ENCODE assay signal across 22 cellular contexts in genomic region chr1:151477066-151477465, GRCh38. TPM values are rescaled to one million over a fixed set of nuclear protein-coding genes. Genes with fewer than 3 reads are reported as not detected.
DNase-seq lines count a peak whose midpoint lies in the region; ATAC-seq, FAIRE-seq and TF ChIP-seq lines count a peak whose summit lies in the region.
"Had no signal": no experiment of that assay in that cellular context is flagged by ENCODE, and none has a peak within 500 bp of the region (broad histone marks: within the 10 kb centered on the region; RNA-seq: fewer than 3 reads in every experiment).

No MANE protein-coding gene starts in this region.

- H3K79me2 ChIP-seq in K562 (ENCODE audit: control insufficient read depth, insufficient read depth, low read length) = no peaks in the 10 kb centered on the region

- 0 out of 2 replicates have a peak overlapping the region, but pooled peaks have one; percentile 3 for H2AFZ ChIP-seq in K562 (ENCODE audit: low read depth, low read length)

- no peak for TF ChIP-seq RAD21 in K562 (CRISPR knock-in tag; conservative IDR thresholded peaks at IDR 0.05 in 1 of 2, IDR thresholded peaks at IDR 0.05 in 1 of 2)

- no peak for FAIRE-seq in K562 (lab: Jason Lieb, UNC)
- FAIRE-seq: A204.1, G401.6, GM12892, GM18507 had no signal

- H4K20me1 ChIP-seq in K562 (replicated peaks; ENCODE audit: control insufficient read depth, insufficient read depth, low read length) = no peaks in the 10 kb centered on the region
- H4K20me1 ChIP-seq: BLaER1 had no signal

- no peaks in the 10 kb centered on the region for H3K9me1 ChIP-seq in K562 (ENCODE audit: control insufficient read depth, insufficient read depth, low read length)

- H3K4me1 ChIP-seq in HEK293 (ENCODE audit: control insufficient read depth, insufficient read depth, low read length) = no peaks in the 10 kb centered on the region
- peaks cover 5 to 7% of the 10 kb centered on the region in 2 experiments; a peak in 3 of 5 replicates for H3K4me1 ChIP-seq in K562 (replicated peaks in 1 of 2; ENCODE audit: control insufficient read depth in 2 of 2, insufficient read depth in 2 of 2, low read length in 2 of 2)
- H3K4me1 ChIP-seq: BLaER1 had no signal

- TF ChIP-seq POLR2A in K562 (conservative IDR thresholded peaks at IDR 0.05) = no peak

- BruUV-seq in K562 (replicated peaks; lab: Mats Ljungman, UMichigan) = no TSS peak

- H3K27me3 ChIP-seq in K562 (ENCODE audit: control insufficient read depth in 2 of 2, insufficient read depth in 2 of 2, low read length in 2 of 2) = no peaks in the 10 kb centered on the region
- H3K27me3 ChIP-seq: BE2C, BLaER1 had no signal

- H3K4me3 ChIP-seq in HEK293 (ENCODE audit: low read depth, low read length) (no peak overlapping the region), K562 (no peak overlapping the region)
- H3K4me3 ChIP-seq: BLaER1 had no signal

- H3K4me1 Mint-ChIP-seq in CD14-positive monocyte (peaks cover 11% of the 10 kb centered on the region), immature natural killer cell (peaks cover 9 to 15% of the 10 kb centered on the region in 2 donors)

- H3K27me3 Mint-ChIP-seq in CD14-positive monocyte (ENCODE audit: low read depth in 3 of 3) = peaks cover 0 to 7% (median 6%) of the 10 kb centered on the region in 3 donors
- H3K27me3 Mint-ChIP-seq in immature natural killer cell (ENCODE audit: low read depth in 3 of 3) = peaks cover 1 to 4% (median 3%) of the 10 kb centered on the region in 3 donors

- WGBS in K562 (ENCODE audit: insufficient coverage, low coverage, missing lambda C conversion rate) = 17% methylated on average over 3 of the region's 3 CpGs

- no peak overlapping the region for H3K27ac ChIP-seq in HEK293 (ENCODE audit: extremely low read depth, low read depth, low read length)
- H3K27ac ChIP-seq in K562 (ENCODE audit: extremely low read depth, low read depth, low read length) = no peak overlapping the region
- H3K27ac ChIP-seq: BLaER1 had no signal

- DNase-seq in K562 (ENCODE audit: extremely low read depth in 1 of 4, low spot score in 3 of 4) = no peak
- peak; percentile 1 for DNase-seq in ecto neural progenitor cell (ENCODE audit: low spot score)
- no peak for DNase-seq in CD14-positive monocyte (ENCODE audit: low spot score)
- DNase-seq in immature natural killer cell = no peak
- no peak for DNase-seq in T-helper 2 cell
- DNase-seq: 8988T; ACHN; BE2C; C1 segment of cervical spinal cord; Caco-2; Calu3; CD4-positive, alpha-beta T cell; CD8-positive, alpha-beta T cell; DMS79 treated with DMSO at 0.1 percent for 48 hours; GF-D8 had no signal

- H3K36me3 Mint-ChIP-seq in CD14-positive monocyte (no peaks in the 10 kb centered on the region), immature natural killer cell (peaks cover 0 to 4% (median 0%) of the 10 kb centered on the region in 3 donors)
- H3K36me3 Mint-ChIP-seq: CD8-positive, alpha-beta T cell had no signal

- in situ Hi-C loops in K562 (cut with MboI) = no loop called here

- TF ChIP-seq EP300 in K562 (IDR thresholded peaks at IDR 0.05; ENCODE audit: low read length) = no peak

- H3K4me3 Mint-ChIP-seq in CD14-positive monocyte (no peak overlapping the region), immature natural killer cell (no peak overlapping the region)
- H3K4me3 Mint-ChIP-seq: CD4-positive, alpha-beta T cell; CD8-positive, alpha-beta T cell had no signal

- intact Hi-C loops in K562 (cut with micrococcal nuclease) = no loop called here
- intact Hi-C loops in CD14-positive monocyte (cut with micrococcal nuclease) = no loop called here

- POLR2A ChIA-PET in HEK293 (lab: Yijun Ruan, JAX) (interaction anchor here (2.5 kb wide), 1 partner anchor 18 kb away, joined by 8 read pairs; the partner anchor contains the start of gene POGZ), K562 (lab: Yijun Ruan, JAX) (interaction anchor here (0.6 to 1.3 kb wide), 2 partner anchors 13 to 18 kb away, joined by 3 to 4 read pairs; partner anchors contain the start of gene POGZ)

- no peak overlapping the region for H3K27ac Mint-ChIP-seq in CD14-positive monocyte
- peak overlapping the region in 1 of 6 donors; percentile 4 for H3K27ac Mint-ChIP-seq in immature natural killer cell
- H3K27ac Mint-ChIP-seq: CD4-positive, alpha-beta T cell; CD8-positive, alpha-beta T cell had no signal

- CTCF ChIA-PET in HEK293 (lab: Yijun Ruan, JAX) = interaction anchor here (0.7 to 1.4 kb wide), 2 partner anchors 12 to 116 kb away, joined by 3 to 6 read pairs; no protein-coding TSS in a partner anchor
- CTCF ChIA-PET in K562 (lab: Yijun Ruan, JAX; ENCODE audit: low intra/inter-chr PET ratio) = no interaction called here

- no peak for ATAC-seq in K562
- ATAC-seq in HG02840 (IDR thresholded peaks at IDR 0.05; ENCODE audit: low FRiP score, unreplicated experiment) = no peak
- ATAC-seq: CD8-positive, alpha-beta T cell had no signal

- no peak overlapping the region for H3K4me2 ChIP-seq in K562 (ENCODE audit: insufficient read depth, low read length)
- H3K4me2 ChIP-seq: BLaER1 had no signal

- no peaks in the 10 kb centered on the region for H3K36me3 ChIP-seq in HEK293 (ENCODE audit: control insufficient read depth in 2 of 2, insufficient read depth in 1 of 2, low read length in 2 of 2)
- no peaks in the 10 kb centered on the region for H3K36me3 ChIP-seq in K562 (ENCODE audit: control insufficient read depth, insufficient read depth, low read length)
- H3K36me3 ChIP-seq: BE2C, BLaER1 had no signal

- H3K9me3 Mint-ChIP-seq in CD14-positive monocyte (peaks cover 0 to 13% (median 8%) of the 10 kb centered on the region in 7 donors), immature natural killer cell (peaks cover 0 to 2% (median 0%) of the 10 kb centered on the region in 6 donors)

- no peaks in the 10 kb centered on the region for H3K9me3 ChIP-seq in HEK293 (ENCODE audit: control insufficient read depth, insufficient read depth, low read depth, low read length)
- peaks cover 2% of the 10 kb centered on the region; the same call in 1 of the 2 replicates for H3K9me3 ChIP-seq in K562 (replicated peaks; ENCODE audit: control insufficient read depth, insufficient read depth, low read depth, low read length)

- no peak for TF ChIP-seq CTCF in HEK293 (tag by site-specific recombination; IDR thresholded peaks at IDR 0.05)
- TF ChIP-seq CTCF in K562 (IDR thresholded peaks at IDR 0.05 in 2 of 3, conservative IDR thresholded peaks at IDR 0.05 in 1 of 3; ENCODE audit: insufficient read depth in 2 of 3, low read depth in 1 of 3, low read length in 3 of 3) = no peak
- TF ChIP-seq CTCF in CD14-positive monocyte (IDR thresholded peaks at IDR 0.05) = no peak

- H3K9ac ChIP-seq in K562 (ENCODE audit: insufficient read depth in 1 of 2, low read depth in 2 of 2, low read length in 2 of 2) = no peak overlapping the region
- H3K9ac ChIP-seq: BLaER1 had no signal

TF ChIP-seq in HEK293, 187 proteins besides CTCF, POLR2A, EP300 and RAD21 (continues in another document):
- TF ChIP-seq PRDM1 (tag by site-specific recombination; IDR thresholded peaks at IDR 0.05) (peak; percentile 96), ZNF366 (tag by site-specific recombination; conservative IDR thresholded peaks at IDR 0.05) (peak; percentile 52; the same call in 1 of the 2 replicates)

RNA-seq across cellular contexts. Expression of gene POGZ, which starts 17.8 kb away (rescaled TPM):
- 127 and 201 TPM in 2 replicates for total RNA-seq in K562 (2011; cell fraction: chromatin; rRNA removed; ENCODE audit: low replicate concordance)
- total RNA-seq in K562 (2011; cell fraction: nucleolus; rRNA removed) = 62.0 and 71.8 TPM in 2 replicates
- total RNA-seq in K562 (2011; cell fraction: nucleoplasm; rRNA removed) = 97.2 and 112 TPM in 2 replicates
- 16.4 and 25.1 TPM in 2 replicates for total RNA-seq in K562 (2014; rRNA removed)
- total RNA-seq in K562 (2014; rRNA removed; fragmentation: Illumina TruSeq; extraction: Trizol) = 17.6 and 22.0 TPM in 2 replicates
- 21.6 and 23.6 TPM in 2 replicates for total RNA-seq in K562 (2015; rRNA removed; fragmentation: Illumina TruSeq; extraction: Trizol)
- total RNA-seq in K562 (2021) = 38.2 and 40.6 TPM in 2 replicates
- 26.8 and 44.3 TPM in 2 replicates for polyA plus RNA-seq in K562 (2011; rRNA removed)
- polyA plus RNA-seq in K562 (2011; cell fraction: cytosol; rRNA removed) = 16.8 and 22.3 TPM in 2 replicates
- 94.4 and 103 TPM in 2 replicates for polyA plus RNA-seq in K562 (2011; cell fraction: nucleus; rRNA removed)
- polyA plus RNA-seq in K562 (2012) = 20.5 and 23.7 TPM in 2 replicates
- polyA plus RNA-seq in K562 (2014; fragmentation: Illumina TruSeq; extraction: Trizol) = 26.5 and 36.4 TPM in 2 replicates
- 10 to 100 TPM in 1 of 2 experiments, 1 to 10 TPM in 1; 9.4 to 13.7 TPM for polyA plus RNA-seq in K562 (2014; fragmentation: Nextera tagmentation; extraction: Ambion mirVana)
- polyA plus RNA-seq in K562 (2014; rRNA removed) = 20.8 and 21.5 TPM in 2 replicates
- 50.1 and 70.2 TPM in 2 replicates for polyA minus RNA-seq in K562 (2011; rRNA and poly(A)+ RNA removed)
- 29.9 and 31.9 TPM in 2 replicates for polyA minus RNA-seq in K562 (2011; cell fraction: cytosol; rRNA and poly(A)+ RNA removed)
- 32.2 and 47.7 TPM in 2 replicates for polyA minus RNA-seq in K562 (2011; cell fraction: nucleus; rRNA and poly(A)+ RNA removed)
- 1 to 10 TPM in 1 of 2 donors, under 1 TPM in 1; 0.75 to 1.8 TPM for polyA plus RNA-seq in CD14-positive monocyte
- polyA plus RNA-seq in immature natural killer cell = 1 to 10 TPM; 3.8 to 8.5 (median 6.7) TPM

RNA-seq across cellular contexts. Expression of gene CGN, which starts 34.1 kb away (rescaled TPM):
- 0.30 and 0.32 TPM in 2 replicates for total RNA-seq in K562 (2011; cell fraction: chromatin; rRNA removed; ENCODE audit: low replicate concordance)
- under 0.01 and 0.39 TPM in 2 replicates for total RNA-seq in K562 (2011; cell fraction: nucleolus; rRNA removed)
- 0.31 and 0.59 TPM in 2 replicates for total RNA-seq in K562 (2011; cell fraction: nucleoplasm; rRNA removed)
- total RNA-seq in K562 (2014; rRNA removed) (1.4 TPM in 1 of 2 replicates, not detected in the other), K562 (2014; rRNA removed; fragmentation: Illumina TruSeq; extraction: Trizol) (0.04 and 0.06 TPM in 2 replicates), K562 (2015; rRNA removed; fragmentation: Illumina TruSeq; extraction: Trizol) (0.07 TPM in 1 of 2 replicates, not detected in the other), K562 (2021) (0.27 and 0.34 TPM in 2 replicates)
- polyA plus RNA-seq in K562 (2011; rRNA removed) (0.14 and 0.16 TPM in 2 replicates), K562 (2014; fragmentation: Illumina TruSeq; extraction: Trizol) (0.03 and 0.19 TPM in 2 replicates), K562 (2014; fragmentation: Nextera tagmentation; extraction: Ambion mirVana) (under 1 TPM in 1 of 2 experiments, not detected in 1; 0.18 TPM), K562 (2014; rRNA removed) (0.09 TPM in 1 of 2 replicates, not detected in the other), CD14-positive monocyte (not detected), immature natural killer cell (under 1 TPM in 1 of 3 donors, not detected in 2; 0.87 TPM)
- polyA plus RNA-seq in K562 (2011; cell fraction: cytosol; rRNA removed) = 0.03 and 0.13 TPM in 2 replicates
- polyA plus RNA-seq in K562 (2011; cell fraction: nucleus; rRNA removed) = 0.40 and 0.88 TPM in 2 replicates
- polyA plus RNA-seq in K562 (2012) = 0.04 and 0.09 TPM in 2 replicates
- 0.04 TPM in 1 of 2 replicates, not detected in the other for polyA minus RNA-seq in K562 (2011; rRNA and poly(A)+ RNA removed)
- polyA minus RNA-seq in K562 (2011; cell fraction: cytosol; rRNA and poly(A)+ RNA removed) = 0.27 TPM in 1 of 2 replicates, not detected in the other
- 0.11 and 0.13 TPM in 2 replicates for polyA minus RNA-seq in K562 (2011; cell fraction: nucleus; rRNA and poly(A)+ RNA removed)
